Comparison of ENCODE assay signal across 27 cellular contexts in genomic region chr16:70780546-70780945, GRCh38.
"Had no signal": no experiment of that assay in that cellular context is flagged by ENCODE, and none has a peak within 500 bp of the region (broad histone marks: within the 10 kb centered on the region; RNA-seq: fewer than 3 reads in every experiment).

No MANE protein-coding gene starts in this region.

- H3K4me3 ChIP-seq: esophagus muscularis mucosa, gastrocnemius medialis had no signal

- H3K27ac ChIP-seq: brain microvascular endothelial cell, esophagus muscularis mucosa, foreskin keratinocyte, gastrocnemius medialis, VCaP had no signal

- DNase-seq: activated B cell treated with CpG ODN at 0.5 μM for 24 hours; activated CD4-positive, alpha-beta T cell treated with anti-CD3 and anti-CD28 coated beads for 48 hours; activated CD4-positive, alpha-beta T cell treated with anti-CD3 and anti-CD28 coated beads, Interleukin-2, amount 50 U/mL, for 1 hour; activated CD4-positive, alpha-beta T cell treated with anti-CD3 and anti-CD28 coated beads, Interleukin-2, amount 50 U/mL, for 48 hours; activated CD8-positive, alpha-beta memory T cell treated with anti-CD3 and anti-CD28 coated beads for 24 hours; activated CD8-positive, alpha-beta T cell treated with anti-CD3 and anti-CD28 coated beads for 36 hours; activated effector memory CD4-positive, alpha-beta T cell treated with Interleukin-2 at 50 U/mL for 16 hours; activated gamma-delta T cell treated with Interleukin-2 at 50 U/mL for 16 hours; activated naive CD4-positive, alpha-beta T cell treated with anti-CD3 and anti-CD28 coated beads, Interleukin-2, amount 50 U/mL, for 16 hours; activated naive CD4-positive, alpha-beta T cell treated with Interleukin-2 at 50 U/mL for 16 hours; activated T-cell treated with anti-CD3 and anti-CD28 coated beads, Interleukin-2, amount 50 U/mL, for 4 hours; amniotic stem cell; anterior cingulate cortex; brain microvascular endothelial cell; caudate nucleus; cortex of kidney; dermis blood vessel endothelial cell; effector CD4-positive, alpha-beta T cell; effector memory CD8-positive, alpha-beta T cell; erythroblast; foreskin keratinocyte; gastrocnemius medialis; T-helper 2 cell had no signal

- H3K9me3 ChIP-seq: esophagus muscularis mucosa, gastrocnemius medialis had no signal

- H3K27me3 ChIP-seq: brain microvascular endothelial cell, esophagus muscularis mucosa, foreskin keratinocyte, gastrocnemius medialis had no signal

- ATAC-seq: activated CD4-positive, CD25-positive, alpha-beta regulatory T cell treated with anti-CD3 and anti-CD28 coated beads, Interleukin-2, amount 50 U/mL, for 24 hours; activated CD8-positive, alpha-beta T cell treated with anti-CD3 and anti-CD28 coated beads for 36 hours; activated T-cell treated with anti-CD3 and anti-CD28 coated beads, Interleukin-2, amount 50 U/mL, for 4 hours; activated T-helper 17 cell treated with anti-CD3 and anti-CD28 coated beads, Interleukin-2, amount 50 U/mL, for 72 hours; effector memory CD8-positive, alpha-beta T cell; foreskin keratinocyte; gastrocnemius medialis had no signal

- H3K4me1 ChIP-seq: foreskin keratinocyte had no signal
